ENCODE assay signal across 9 cellular contexts in genomic region chr17:74971069-74971841, GRCh38. TPM values are rescaled to one million over a fixed set of nuclear protein-coding genes. Genes with fewer than 3 reads are reported as not detected.
DNase-seq lines count a peak whose midpoint lies in the region; ATAC-seq, FAIRE-seq and TF ChIP-seq lines count a peak whose summit lies in the region.
"Had no signal": no experiment of that assay in that cellular context is flagged by ENCODE, and none has a peak within 500 bp of the region (broad histone marks: within the 10 kb centered on the region; RNA-seq: fewer than 3 reads in every experiment).

No MANE protein-coding gene starts in this region.

- no peaks in the 10 kb centered on the region for H3K36me3 Mint-ChIP-seq in natural killer cell treated with Interleukin-12 subunit alpha and Interleukin-12 subunit beta and Interleukin-15 and Interleukin-18, amount 100 ng/mL, for 72 hours

- H3K36me3 ChIP-seq in left ventricle myocardium inferior (no peaks in the 10 kb centered on the region), vagina (no peaks in the 10 kb centered on the region)

- no peak for TF ChIP-seq POLR2A in vagina (IDR thresholded peaks at IDR 0.05)

- no peak for FAIRE-seq in frontal cortex (lab: Jason Lieb, UNC)

- H3K27me3 ChIP-seq in left ventricle myocardium inferior (ENCODE audit: low read depth) (peaks cover 27% of the 10 kb centered on the region), dorsolateral prefrontal cortex (no peaks in the 10 kb centered on the region), vagina (no peaks in the 10 kb centered on the region)

- intact Hi-C loops in left ventricle myocardium inferior (cut with micrococcal nuclease) = no loop called here
- intact Hi-C loops in Right ventricle myocardium inferior (cut with DNase I) = no loop called here
- intact Hi-C loops in dorsolateral prefrontal cortex (cut with DNase I) = no loop called here
- intact Hi-C loops in vagina (cut with DNase I) = no loop called here

- H3K9me3 ChIP-seq in left ventricle myocardium inferior (replicated peaks) (no peaks in the 10 kb centered on the region), vagina (no peaks in the 10 kb centered on the region)

- DNase-seq in left ventricle myocardium inferior (no peak), Right ventricle myocardium inferior (ENCODE audit: missing footprints) (no peak), dorsolateral prefrontal cortex (no peak), vagina (ENCODE audit: extremely low spot score in 2 of 2) (peak in 1 of 2 donors; percentile 60), OCI-M1 (lab: John Stamatoyannopoulos, UW) (no peak), frontal cortex (ENCODE audit: low spot score in 2 of 2) (no peak)
- DNase-seq in natural killer cell treated with Interleukin-12 subunit alpha and Interleukin-12 subunit beta and Interleukin-15 and Interleukin-18, amount 100 ng/mL, for 72 hours (ENCODE audit: low spot score) = no peak
- DNase-seq: activated CD4-positive, CD25-positive, alpha-beta regulatory T cell had no signal

- no peak overlapping the region for H3K27ac Mint-ChIP-seq in natural killer cell treated with Interleukin-12 subunit alpha and Interleukin-12 subunit beta and Interleukin-15 and Interleukin-18, amount 100 ng/mL, for 72 hours

- ATAC-seq in Right ventricle myocardium inferior = no peak
- ATAC-seq in natural killer cell treated with Interleukin-12 subunit alpha and Interleukin-12 subunit beta and Interleukin-15 and Interleukin-18, amount 100 ng/mL, for 72 hours = no peak
- ATAC-seq in HG02571 (IDR thresholded peaks at IDR 0.05; ENCODE audit: unreplicated experiment) = no peak

- H3K27me3 Mint-ChIP-seq in natural killer cell treated with Interleukin-12 subunit alpha and Interleukin-12 subunit beta and Interleukin-15 and Interleukin-18, amount 100 ng/mL, for 72 hours = peaks cover 8 to 10% of the 10 kb centered on the region in 2 donors

- H3K27ac ChIP-seq in left ventricle myocardium inferior (replicated peaks) (peak overlapping the region; percentile 82), dorsolateral prefrontal cortex (peak overlapping the region; percentile 22 to 97 (median 93)), vagina (no peak overlapping the region)

- H3K4me1 ChIP-seq in left ventricle myocardium inferior (peaks cover 40% of the 10 kb centered on the region), vagina (peaks cover 29% of the 10 kb centered on the region)

- TF ChIP-seq CTCF in left ventricle myocardium inferior (IDR thresholded peaks at IDR 0.05; ENCODE audit: borderline replicate concordance) = no peak
- no peak for TF ChIP-seq CTCF in dorsolateral prefrontal cortex (IDR thresholded peaks at IDR 0.05 in 54 of 56, conservative IDR thresholded peaks at IDR 0.05 in 2 of 56; ENCODE audit: low read depth in 1 of 56, partially characterized antibody in 56 of 56)
- TF ChIP-seq CTCF in vagina (IDR thresholded peaks at IDR 0.05) = no peak

- peak overlapping the region; percentile 61 for H3K4me3 Mint-ChIP-seq in natural killer cell treated with Interleukin-12 subunit alpha and Interleukin-12 subunit beta and Interleukin-15 and Interleukin-18, amount 100 ng/mL, for 72 hours

- no peaks in the 10 kb centered on the region for H3K9me3 Mint-ChIP-seq in natural killer cell treated with Interleukin-12 subunit alpha and Interleukin-12 subunit beta and Interleukin-15 and Interleukin-18, amount 100 ng/mL, for 72 hours

- peak overlapping the region; percentile 86 for H3K4me3 ChIP-seq in left ventricle myocardium inferior
- H3K4me3 ChIP-seq in dorsolateral prefrontal cortex = peak overlapping the region; percentile 42 to 97 (median 88)
- peak overlapping the region; percentile 47 to 74 for H3K4me3 ChIP-seq in vagina

- H3K4me1 Mint-ChIP-seq in natural killer cell treated with Interleukin-12 subunit alpha and Interleukin-12 subunit beta and Interleukin-15 and Interleukin-18, amount 100 ng/mL, for 72 hours (ENCODE audit: low read depth in 2 of 2) = peaks cover 5 to 6% of the 10 kb centered on the region in 2 donors

RNA-seq across cellular contexts. Expression of gene HID1, which starts 1.3 kb away (rescaled TPM):
- total RNA-seq in left ventricle myocardium inferior = 7.2 TPM
- 8.5 TPM for total RNA-seq in Right ventricle myocardium inferior
- 100 to 1,000 TPM in 81 of 120 experiments, 10 to 100 TPM in 39; 70.3 to 228 (median 111) TPM for total RNA-seq in dorsolateral prefrontal cortex
- under 1 TPM; 0.47 to 0.83 TPM for total RNA-seq in natural killer cell treated with Interleukin-12 subunit alpha and Interleukin-12 subunit beta and Interleukin-15 and Interleukin-18, amount 100 ng/mL, for 72 hours
- total RNA-seq in vagina = 13.0 TPM
- 17.1 TPM for total RNA-seq in frontal cortex

RNA-seq across cellular contexts. Expression of gene CDR2L, which starts 16.2 kb away (rescaled TPM):
- 17.4 TPM for total RNA-seq in left ventricle myocardium inferior
- total RNA-seq in Right ventricle myocardium inferior = 22.1 TPM
- 10 to 100 TPM; 11.9 to 63.9 (median 22.6) TPM for total RNA-seq in dorsolateral prefrontal cortex
- total RNA-seq in natural killer cell treated with Interleukin-12 subunit alpha and Interleukin-12 subunit beta and Interleukin-15 and Interleukin-18, amount 100 ng/mL, for 72 hours = under 1 TPM; 0.07 to 0.47 TPM
- total RNA-seq in vagina = 13.5 TPM
- total RNA-seq in frontal cortex = 3.3 TPM

RNA-seq across cellular contexts. Expression of gene OTOP3, which starts 35.6 kb away (rescaled TPM):
- not detected for total RNA-seq in left ventricle myocardium inferior
- not detected for total RNA-seq in Right ventricle myocardium inferior
- not detected for total RNA-seq in dorsolateral prefrontal cortex
- total RNA-seq in natural killer cell treated with Interleukin-12 subunit alpha and Interleukin-12 subunit beta and Interleukin-15 and Interleukin-18, amount 100 ng/mL, for 72 hours = not detected
- 0.74 TPM for total RNA-seq in vagina
- not detected for total RNA-seq in frontal cortex

RNA-seq across cellular contexts. Expression of gene MRPL58, which starts 41.2 kb away (rescaled TPM):
- 50.6 TPM for total RNA-seq in left ventricle myocardium inferior
- total RNA-seq in Right ventricle myocardium inferior = 51.4 TPM
- 10 to 100 TPM; 11.3 to 30.9 (median 21.5) TPM for total RNA-seq in dorsolateral prefrontal cortex
- total RNA-seq in natural killer cell treated with Interleukin-12 subunit alpha and Interleukin-12 subunit beta and Interleukin-15 and Interleukin-18, amount 100 ng/mL, for 72 hours = 10 to 100 TPM; 46.6 to 61.8 TPM
- total RNA-seq in vagina = 33.6 TPM
- total RNA-seq in frontal cortex = 12.6 TPM

RNA-seq across cellular contexts. Expression of gene OTOP2, which starts 47.2 kb away (rescaled TPM):
- total RNA-seq in left ventricle myocardium inferior = not detected
- total RNA-seq in Right ventricle myocardium inferior = not detected
- not detected for total RNA-seq in dorsolateral prefrontal cortex
- total RNA-seq in natural killer cell treated with Interleukin-12 subunit alpha and Interleukin-12 subunit beta and Interleukin-15 and Interleukin-18, amount 100 ng/mL, for 72 hours = not detected
- not detected for total RNA-seq in vagina
- not detected for total RNA-seq in frontal cortex
